ENCODE assay signal across 8 cellular contexts in genomic region chr1:200029624-200030074, GRCh38. TPM values are rescaled to one million over a fixed set of nuclear protein-coding genes. Genes with fewer than 3 reads are reported as not detected.
A peak's percentile ranks its signal among the peaks of the same experiment; 100 is the strongest.
DNase-seq lines count a peak whose midpoint lies in the region; ATAC-seq and TF ChIP-seq lines count a peak whose summit lies in the region.

No MANE protein-coding gene starts in this region.

- no peak overlapping the region for H3K27ac Mint-ChIP-seq in activated naive CD8-positive, alpha-beta T cell treated with anti-CD3 and anti-CD28 coated beads, Interleukin-2, amount 50 U/mL, for 24 hours

- TF ChIP-seq CTCF in testis (IDR thresholded peaks at IDR 0.05): no peak

- H3K4me1 ChIP-seq in testis: no peaks in the 10 kb centered on the region

- H3K27me3 ChIP-seq in testis: no peaks in the 10 kb centered on the region

- no peaks in the 10 kb centered on the region for H3K9me3 ChIP-seq in testis

- DNase-seq in activated T-cell treated with anti-CD3 and anti-CD28 coated beads, Interleukin-2, amount 50 U/mL, for 4 hours: no peak
- no peak for DNase-seq in activated T-cell treated with anti-CD3 and anti-CD28 coated beads, Interleukin-2, amount 50 U/mL, for 48 hours
- DNase-seq in activated naive CD8-positive, alpha-beta T cell treated with anti-CD3 and anti-CD28 coated beads, Interleukin-2, amount 50 U/mL, for 24 hours: no peak
- DNase-seq in left lobe of liver (ENCODE audit: low spot score): no peak
- no peak for DNase-seq in testis
- DNase-seq in stimulated activated CD4-positive, alpha-beta T cell treated with anti-CD3 and anti-CD28 coated beads, Interleukin-4, amount 100 ng/mL, for 1 hour: no peak
- no peak for DNase-seq in dermis blood vessel endothelial cell

- no peak for TF ChIP-seq POLR2A in testis (IDR thresholded peaks at IDR 0.05)

- peak overlapping the region; percentile 51 to 54 for H3K4me3 ChIP-seq in testis

- WGBS in testis, 2 donors: 10 to 11% methylated on average over 15 to 21 of the region's 21 CpGs

- no peaks in the 10 kb centered on the region for H3K36me3 ChIP-seq in testis (ENCODE audit: low read depth, missing control alignments)

- no peaks in the 10 kb centered on the region for H3K36me3 Mint-ChIP-seq in activated T-cell treated with anti-CD3 and anti-CD28 coated beads, Interleukin-2, amount 50 U/mL, for 4 hours (ENCODE audit: insufficient read depth)
- no peaks in the 10 kb centered on the region for H3K36me3 Mint-ChIP-seq in activated naive CD8-positive, alpha-beta T cell treated with anti-CD3 and anti-CD28 coated beads, Interleukin-2, amount 50 U/mL, for 24 hours (ENCODE audit: low read depth)

- intact Hi-C loops in testis (cut with DNase I; ENCODE audit: low total_unique reads): no loop called here

- H3K27me3 Mint-ChIP-seq in activated T-cell treated with anti-CD3 and anti-CD28 coated beads, Interleukin-2, amount 50 U/mL, for 4 hours (ENCODE audit: low read depth): peaks cover 59% of the 10 kb centered on the region
- peaks cover 53% of the 10 kb centered on the region for H3K27me3 Mint-ChIP-seq in activated naive CD8-positive, alpha-beta T cell treated with anti-CD3 and anti-CD28 coated beads, Interleukin-2, amount 50 U/mL, for 24 hours

- H3K4me3 Mint-ChIP-seq in activated T-cell treated with anti-CD3 and anti-CD28 coated beads, Interleukin-2, amount 50 U/mL, for 4 hours: peak overlapping the region; percentile 6
- H3K4me3 Mint-ChIP-seq in activated naive CD8-positive, alpha-beta T cell treated with anti-CD3 and anti-CD28 coated beads, Interleukin-2, amount 50 U/mL, for 24 hours: peak overlapping the region; percentile 57

- no peaks in the 10 kb centered on the region for H3K9me3 Mint-ChIP-seq in activated T-cell treated with anti-CD3 and anti-CD28 coated beads, Interleukin-2, amount 50 U/mL, for 4 hours
- no peaks in the 10 kb centered on the region for H3K9me3 Mint-ChIP-seq in activated naive CD8-positive, alpha-beta T cell treated with anti-CD3 and anti-CD28 coated beads, Interleukin-2, amount 50 U/mL, for 24 hours

- H3K27ac ChIP-seq in testis: no peak overlapping the region

- ATAC-seq in activated T-cell treated with anti-CD3 and anti-CD28 coated beads, Interleukin-2, amount 50 U/mL, for 4 hours: no peak
- no peak for ATAC-seq in activated naive CD8-positive, alpha-beta T cell treated with anti-CD3 and anti-CD28 coated beads, Interleukin-2, amount 50 U/mL, for 24 hours
- ATAC-seq in left lobe of liver: peak; percentile 28
- no peak for ATAC-seq in HG03460 (IDR thresholded peaks at IDR 0.05; ENCODE audit: unreplicated experiment)

- H3K4me1 Mint-ChIP-seq in activated T-cell treated with anti-CD3 and anti-CD28 coated beads, Interleukin-2, amount 50 U/mL, for 4 hours (ENCODE audit: low read depth): peaks cover 15% of the 10 kb centered on the region
- H3K4me1 Mint-ChIP-seq in activated naive CD8-positive, alpha-beta T cell treated with anti-CD3 and anti-CD28 coated beads, Interleukin-2, amount 50 U/mL, for 24 hours: peaks cover 4% of the 10 kb centered on the region

RNA-seq across cellular contexts. Expression of gene NR5A2, which starts 2.1 kb away (rescaled TPM):
- under 1 TPM in 1 of 3 donors, not detected in 2; 0.08 TPM for total RNA-seq in activated T-cell treated with anti-CD3 and anti-CD28 coated beads, Interleukin-2, amount 50 U/mL, for 4 hours
- total RNA-seq in left lobe of liver (27.9 TPM), testis (1 to 10 TPM; 2.3 to 4.4 TPM), dermis blood vessel endothelial cell (7.9 and 16.0 TPM in 2 replicates)
- 1.3 TPM for polyA plus RNA-seq in testis (ENCODE audit: insufficient read depth, low read depth, low replicate concordance)
